Comparison of ENCODE assay signal across 23 cellular contexts in the genomic region with DNA sequence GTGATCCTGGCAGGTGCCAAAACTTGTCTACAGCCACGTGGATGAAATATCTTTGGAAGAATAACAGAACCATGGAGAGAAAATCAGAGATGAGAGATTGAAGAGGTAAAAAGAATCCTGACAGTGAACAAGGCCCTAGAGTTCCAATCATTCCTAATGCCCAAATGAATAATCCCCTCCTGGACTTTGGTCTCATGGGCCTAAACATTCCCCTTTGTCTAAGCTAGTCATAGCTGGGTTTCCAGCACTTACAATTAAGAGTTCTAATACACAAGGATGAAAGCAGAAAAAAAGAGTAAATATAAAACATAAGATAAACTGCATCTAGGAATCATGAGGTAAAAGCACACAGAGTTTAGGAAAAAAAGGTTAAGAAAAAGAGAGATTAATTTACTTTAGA. TPM values are rescaled to one million over a fixed set of nuclear protein-coding genes. Genes with fewer than 3 reads are reported as not detected.
DNase-seq lines count a peak whose midpoint lies in the region; ATAC-seq and TF ChIP-seq lines count a peak whose summit lies in the region.
"Had no signal": no experiment of that assay in that cellular context is flagged by ENCODE, and none has a peak within 500 bp of the region (broad histone marks: within the 10 kb centered on the region; RNA-seq: fewer than 3 reads in every experiment).

No MANE protein-coding gene starts in this region.

- H3K36me3 Mint-ChIP-seq in activated naive CD4-positive, alpha-beta T cell treated with anti-CD3 and anti-CD28 coated beads, Interleukin-2, amount 50 U/mL, for 24 hours = peaks cover 23% of the 10 kb centered on the region
- peaks cover 10% of the 10 kb centered on the region for H3K36me3 Mint-ChIP-seq in activated naive CD4-positive, alpha-beta T cell treated with anti-CD3 and anti-CD28 coated beads, Interleukin-2, amount 10 ng/mL, durations not matched to agents 7 days and 5 days
- 0 out of 2 replicates have a peak, but pooled peaks cover 3% of the 10 kb centered on the region for H3K36me3 Mint-ChIP-seq in WTC11
- H3K36me3 Mint-ChIP-seq: natural killer cell treated with Interleukin-12 subunit alpha and Interleukin-12 subunit beta and Interleukin-15 and Interleukin-18, amount 100 ng/mL, for 72 hours; stimulated activated effector memory CD8-positive, alpha-beta T cell treated with anti-CD3 and anti-CD28 coated beads, Interleukin-12 subunit alpha, Interleukin-12 subunit beta, amount 100 ng/mL, for 72 hours had no signal

- WGBS in testis, 2 donors = 56% methylated on average over 1 of the region's 1 CpG

- no peaks in the 10 kb centered on the region for H3K27me3 ChIP-seq in muscle layer of colon (ENCODE audit: control insufficient read depth in 1 of 2, insufficient read depth in 2 of 2, low read length in 2 of 2)
- H3K27me3 ChIP-seq in testis = no peaks in the 10 kb centered on the region
- H3K27me3 ChIP-seq: Peyer's patch had no signal

- H3K4me3 ChIP-seq in muscle layer of colon (ENCODE audit: low read depth in 1 of 2, low read length in 2 of 2) (no peak overlapping the region), testis (no peak overlapping the region)
- H3K4me3 ChIP-seq: Peyer's patch had no signal

- no peak for TF ChIP-seq CTCF in WTC11 (IDR thresholded peaks at IDR 0.05)
- TF ChIP-seq CTCF in testis (IDR thresholded peaks at IDR 0.05) = no peak

- POLR2A ChIA-PET in WTC11 (lab: Charles Lee) = no interaction called here

- no peaks in the 10 kb centered on the region for H3K9me3 Mint-ChIP-seq in activated naive CD4-positive, alpha-beta T cell treated with anti-CD3 and anti-CD28 coated beads, Interleukin-2, amount 50 U/mL, for 24 hours
- H3K9me3 Mint-ChIP-seq in activated naive CD4-positive, alpha-beta T cell treated with anti-CD3 and anti-CD28 coated beads, Interleukin-2, amount 10 ng/mL, durations not matched to agents 7 days and 5 days = no peaks in the 10 kb centered on the region
- peaks cover 5% of the 10 kb centered on the region for H3K9me3 Mint-ChIP-seq in WTC11
- H3K9me3 Mint-ChIP-seq: central memory CD8-positive, alpha-beta T cell; dendritic cell treated with granulocyte-macrophage colony-stimulating factor and Interleukin-4, amounts not matched to agents 40 ng/mL and 50 ng/mL, for 4 days; natural killer cell treated with Interleukin-12 subunit alpha and Interleukin-12 subunit beta and Interleukin-15 and Interleukin-18, amount 100 ng/mL, for 72 hours; stimulated activated effector memory CD8-positive, alpha-beta T cell treated with anti-CD3 and anti-CD28 coated beads, Interleukin-12 subunit alpha, Interleukin-12 subunit beta, amount 100 ng/mL, for 72 hours had no signal

- no peak for DNase-seq in activated naive CD4-positive, alpha-beta T cell treated with anti-CD3 and anti-CD28 coated beads, Interleukin-2, amount 10 ng/mL, durations not matched to agents 7 days and 5 days
- no peak for DNase-seq in WTC11 (ENCODE audit: low spot score)
- no peak for DNase-seq in activated gamma-delta T cell treated with Interleukin-2 at 50 U/mL for 16 hours
- DNase-seq in hypothalamus (lab: John Stamatoyannopoulos, UW) = no peak
- no peak for DNase-seq in testis
- DNase-seq: activated CD4-positive, alpha-beta T cell treated with anti-CD3 and anti-CD28 coated beads for 36 hours; activated CD8-positive, alpha-beta T cell treated with anti-CD3 and anti-CD28 coated beads, Interleukin-2, amount 10 ng/mL, durations not matched to agents 7 days and 5 days; activated effector memory CD4-positive, alpha-beta T cell treated with Interleukin-2 at 50 U/mL for 16 hours; Karpas-422; NCI-H1436 treated with DMSO at 0.1 percent for 48 hours; NCI-H2081 treated with DMSO at 0.1 percent for 48 hours; NCI-H226; NCI-H69; Peyer's patch; SHP77 treated with DMSO at 0.1 percent for 48 hours had no signal

- H3K27ac ChIP-seq in muscle layer of colon (ENCODE audit: low read depth, low read length) (peak overlapping the region; percentile 44), testis (no peak overlapping the region)
- H3K27ac ChIP-seq: Peyer's patch had no signal

- ATAC-seq in WTC11 (no peak), GM18502 (IDR thresholded peaks at IDR 0.05; ENCODE audit: poor library complexity, unreplicated experiment) (no peak)
- ATAC-seq: activated CD4-positive, alpha-beta T cell treated with anti-CD3 and anti-CD28 coated beads for 36 hours; activated CD8-positive, alpha-beta T cell treated with anti-CD3 and anti-CD28 coated beads, Interleukin-2, amount 10 ng/mL, durations not matched to agents 7 days and 5 days; esophagus mucosa; natural killer cell treated with Interleukin-12 subunit alpha and Interleukin-12 subunit beta and Interleukin-15 and Interleukin-18, amount 100 ng/mL, for 72 hours; stimulated activated effector memory CD8-positive, alpha-beta T cell treated with anti-CD3 and anti-CD28 coated beads, Interleukin-12 subunit alpha, Interleukin-12 subunit beta, amount 100 ng/mL, for 72 hours had no signal

- H3K4me1 ChIP-seq in muscle layer of colon (ENCODE audit: insufficient read depth, low read length) (peaks cover 18% of the 10 kb centered on the region), testis (no peaks in the 10 kb centered on the region)

- peaks cover 61% of the 10 kb centered on the region for H3K4me1 Mint-ChIP-seq in activated naive CD4-positive, alpha-beta T cell treated with anti-CD3 and anti-CD28 coated beads, Interleukin-2, amount 50 U/mL, for 24 hours
- no peaks in the 10 kb centered on the region for H3K4me1 Mint-ChIP-seq in activated naive CD4-positive, alpha-beta T cell treated with anti-CD3 and anti-CD28 coated beads, Interleukin-2, amount 10 ng/mL, durations not matched to agents 7 days and 5 days
- H3K4me1 Mint-ChIP-seq in WTC11 = peaks cover 41% of the 10 kb centered on the region

- no peak overlapping the region for H3K9ac ChIP-seq in muscle layer of colon (ENCODE audit: low read length)

- no peak overlapping the region for H3K4me3 Mint-ChIP-seq in activated naive CD4-positive, alpha-beta T cell treated with anti-CD3 and anti-CD28 coated beads, Interleukin-2, amount 50 U/mL, for 24 hours
- H3K4me3 Mint-ChIP-seq in activated naive CD4-positive, alpha-beta T cell treated with anti-CD3 and anti-CD28 coated beads, Interleukin-2, amount 10 ng/mL, durations not matched to agents 7 days and 5 days = no peak overlapping the region
- H3K4me3 Mint-ChIP-seq in WTC11 = no peak overlapping the region
- H3K4me3 Mint-ChIP-seq: activated CD4-positive, alpha-beta T cell treated with anti-CD3 and anti-CD28 coated beads for 36 hours; activated CD8-positive, alpha-beta T cell treated with anti-CD3 and anti-CD28 coated beads, Interleukin-2, amount 10 ng/mL, durations not matched to agents 7 days and 5 days; central memory CD8-positive, alpha-beta T cell; dendritic cell treated with granulocyte-macrophage colony-stimulating factor and Interleukin-4, amounts not matched to agents 40 ng/mL and 50 ng/mL, for 4 days; natural killer cell treated with Interleukin-12 subunit alpha and Interleukin-12 subunit beta and Interleukin-15 and Interleukin-18, amount 100 ng/mL, for 72 hours; stimulated activated effector memory CD8-positive, alpha-beta T cell treated with anti-CD3 and anti-CD28 coated beads, Interleukin-12 subunit alpha, Interleukin-12 subunit beta, amount 100 ng/mL, for 72 hours had no signal

- H3K36me3 ChIP-seq in muscle layer of colon (ENCODE audit: insufficient read depth, low read length) = no peaks in the 10 kb centered on the region
- no peaks in the 10 kb centered on the region for H3K36me3 ChIP-seq in testis (ENCODE audit: low read depth, missing control alignments)
- H3K36me3 ChIP-seq: Peyer's patch had no signal

- CTCF ChIA-PET in activated naive CD4-positive, alpha-beta T cell treated with anti-CD3 and anti-CD28 coated beads, Interleukin-2, amount 10 ng/mL, durations not matched to agents 7 days and 5 days (lab: Charles Lee) = no interaction called here
- CTCF ChIA-PET in WTC11 (lab: Charles Lee) = no interaction called here

- no peaks in the 10 kb centered on the region for H3K27me3 Mint-ChIP-seq in activated naive CD4-positive, alpha-beta T cell treated with anti-CD3 and anti-CD28 coated beads, Interleukin-2, amount 50 U/mL, for 24 hours
- H3K27me3 Mint-ChIP-seq in activated naive CD4-positive, alpha-beta T cell treated with anti-CD3 and anti-CD28 coated beads, Interleukin-2, amount 10 ng/mL, durations not matched to agents 7 days and 5 days = no peaks in the 10 kb centered on the region
- H3K27me3 Mint-ChIP-seq in WTC11 (ENCODE audit: low read depth) = no peaks in the 10 kb centered on the region
- H3K27me3 Mint-ChIP-seq: activated CD4-positive, alpha-beta T cell treated with anti-CD3 and anti-CD28 coated beads for 36 hours; central memory CD8-positive, alpha-beta T cell; dendritic cell treated with granulocyte-macrophage colony-stimulating factor and Interleukin-4, amounts not matched to agents 40 ng/mL and 50 ng/mL, for 4 days; natural killer cell treated with Interleukin-12 subunit alpha and Interleukin-12 subunit beta and Interleukin-15 and Interleukin-18, amount 100 ng/mL, for 72 hours had no signal

- intact Hi-C loops in testis (cut with DNase I; ENCODE audit: low total_unique reads) = no loop called here

- H3K9me3 ChIP-seq in muscle layer of colon (ENCODE audit: low read length) (no peaks in the 10 kb centered on the region), testis (no peaks in the 10 kb centered on the region)
- H3K9me3 ChIP-seq: Peyer's patch had no signal

- no peak for TF ChIP-seq POLR2A in testis (IDR thresholded peaks at IDR 0.05)

- peak overlapping the region; percentile 0 for H3K27ac Mint-ChIP-seq in activated naive CD4-positive, alpha-beta T cell treated with anti-CD3 and anti-CD28 coated beads, Interleukin-2, amount 50 U/mL, for 24 hours
- H3K27ac Mint-ChIP-seq in activated naive CD4-positive, alpha-beta T cell treated with anti-CD3 and anti-CD28 coated beads, Interleukin-2, amount 10 ng/mL, durations not matched to agents 7 days and 5 days = no peak overlapping the region
- H3K27ac Mint-ChIP-seq in WTC11 = peak overlapping the region; percentile 21
- H3K27ac Mint-ChIP-seq: activated CD4-positive, alpha-beta T cell treated with anti-CD3 and anti-CD28 coated beads for 36 hours; activated CD8-positive, alpha-beta T cell treated with anti-CD3 and anti-CD28 coated beads, Interleukin-2, amount 10 ng/mL, durations not matched to agents 7 days and 5 days; dendritic cell treated with granulocyte-macrophage colony-stimulating factor and Interleukin-4, amounts not matched to agents 40 ng/mL and 50 ng/mL, for 4 days; natural killer cell treated with Interleukin-12 subunit alpha and Interleukin-12 subunit beta and Interleukin-15 and Interleukin-18, amount 100 ng/mL, for 72 hours had no signal

TF ChIP-seq in WTC11, 78 proteins besides CTCF, POLR2A, EP300 and RAD21 (continues in another document):
- no peak for TF ChIP-seq ATF1 (CRISPR knock-in tag; IDR thresholded peaks at IDR 0.05)

RNA-seq across cellular contexts. Expression of a gene that starts 40.2 kb away (rescaled TPM):
- 34.1 to 39.5 TPM (median 36.9 TPM) in 3 replicates for total RNA-seq in WTC11 (2021)
- 10 to 100 TPM; 33.1 to 36.1 TPM for total RNA-seq in testis
- 11.7 TPM for polyA plus RNA-seq in testis (ENCODE audit: insufficient read depth, low read depth, low replicate concordance)
